ENCODE assay signal across 10 cellular contexts in genomic region chrX:23332888-23333821, GRCh38. TPM values are rescaled to one million over a fixed set of nuclear protein-coding genes. Genes with fewer than 3 reads are reported as not detected.
DNase-seq lines count a peak whose midpoint lies in the region; ATAC-seq and TF ChIP-seq lines count a peak whose summit lies in the region.
"Had no signal": no experiment of that assay in that cellular context is flagged by ENCODE, and none has a peak within 500 bp of the region (broad histone marks: within the 10 kb centered on the region; RNA-seq: fewer than 3 reads in every experiment).

No MANE protein-coding gene starts in this region.

- H3K36me3 ChIP-seq in iPS-15b (ENCODE audit: control insufficient read depth, insufficient read depth, low read length): no peaks in the 10 kb centered on the region
- no peaks in the 10 kb centered on the region for H3K36me3 ChIP-seq in gastrocnemius medialis

- TF ChIP-seq CTCF in gastrocnemius medialis (IDR thresholded peaks at IDR 0.05 in 4 of 5, conservative IDR thresholded peaks at IDR 0.05 in 1 of 5): no peak

- DNase-seq in DMS 273 (lab: John Stamatoyannopoulos, UW; ENCODE audit: unreplicated experiment) (peak; percentile 51), DMS 273 treated with DMSO at 0.1 percent for 48 hours (lab: John Stamatoyannopoulos, UW) (no peak), NCI-H748 (lab: John Stamatoyannopoulos, UW; ENCODE audit: unreplicated experiment) (peak; percentile 61), gastrocnemius medialis (no peak)
- DNase-seq: NCI-H1694 had no signal

- H3K9me3 ChIP-seq in iPS-15b (ENCODE audit: control insufficient read depth, insufficient read depth, low read length): no peaks in the 10 kb centered on the region
- no peaks in the 10 kb centered on the region for H3K9me3 ChIP-seq in gastrocnemius medialis

- TF ChIP-seq POLR2A in gastrocnemius medialis (IDR thresholded peaks at IDR 0.05) (no peak), GM18505 (IDR thresholded peaks at IDR 0.05; ENCODE audit: borderline replicate concordance, extremely low read depth, insufficient read depth, insufficient read length) (no peak)

- intact Hi-C loops in gastrocnemius medialis (cut with DNase I; ENCODE audit: low total_unique reads): no loop called here

- H3K27ac ChIP-seq in gastrocnemius medialis: no peak overlapping the region

- H3K4me3 ChIP-seq in iPS-15b (ENCODE audit: low read depth, low read length) (peak overlapping the region; percentile 71), gastrocnemius medialis (peak overlapping the region; percentile 34 to 43 (median 42))

- in situ Hi-C loops in gastrocnemius medialis (cut with MboI; ENCODE audit: low sequenced_read_pairs in 4 of 4): no loop called here

- peaks cover 45% of the 10 kb centered on the region for H3K27me3 ChIP-seq in iPS-15b (ENCODE audit: control insufficient read depth, insufficient read depth, low read length)
- peaks cover 5 to 54% (median 37%) of the 10 kb centered on the region in 3 donors for H3K27me3 ChIP-seq in gastrocnemius medialis

- ATAC-seq in gastrocnemius medialis (no peak), GM18505 (IDR thresholded peaks at IDR 0.05; ENCODE audit: unreplicated experiment) (no peak), HG03457 (IDR thresholded peaks at IDR 0.05; ENCODE audit: unreplicated experiment) (no peak), GM18909 (IDR thresholded peaks at IDR 0.05; ENCODE audit: poor library complexity, unreplicated experiment) (no peak)

- peaks cover 4% of the 10 kb centered on the region for H3K4me1 ChIP-seq in iPS-15b (ENCODE audit: control insufficient read depth, insufficient read depth, low read length)
- peaks cover 0 to 10% of the 10 kb centered on the region in 2 donors for H3K4me1 ChIP-seq in gastrocnemius medialis

- no peak overlapping the region for H3K9ac ChIP-seq in iPS-15b (ENCODE audit: low read depth, low read length)

RNA-seq across cellular contexts. Expression of gene PTCHD1, which starts 1.5 kb away (rescaled TPM):
- total RNA-seq in gastrocnemius medialis: under 1 TPM; 0.05 to 0.51 (median 0.11) TPM
- total RNA-seq: A172 had no signal

Comparison
In these comparisons a context has a peak if more than half of its experiments do, and no peak if none do; other contexts are left out.
1. DNase-seq: peak in DMS 273 (single experiment) and NCI-H748 (single experiment); none in DMS 273 treated with DMSO at 0.1 percent for 48 hours (single experiment) and gastrocnemius medialis (0 of 2).